Comparison of ENCODE assay signal across 34 cellular contexts in the genomic region with DNA sequence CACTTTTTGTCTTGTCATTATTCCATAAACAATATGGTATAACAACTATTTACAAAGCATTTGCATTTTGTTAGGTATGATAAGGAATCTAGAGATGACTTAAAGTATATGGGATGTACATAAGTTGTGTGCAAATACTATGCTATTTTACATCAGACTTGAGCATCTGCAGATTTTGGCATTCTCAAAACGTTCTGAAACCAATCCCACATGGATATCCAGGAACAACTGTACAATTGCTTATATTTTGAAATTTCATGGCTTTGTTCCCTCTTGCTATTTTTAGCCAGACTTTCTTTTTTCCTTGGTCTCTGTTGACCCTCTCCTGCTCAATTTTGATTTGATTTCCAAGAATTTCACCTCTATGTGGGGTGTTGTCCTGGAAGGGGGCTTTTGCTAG.
"Had no signal": no experiment of that assay in that cellular context is flagged by ENCODE, and none has a peak within 500 bp of the region (broad histone marks: within the 10 kb centered on the region; RNA-seq: fewer than 3 reads in every experiment).

No MANE protein-coding gene starts in this region.

- DNase-seq: Karpas-422, Kasumi-1, MG63, MM.1S, MV-4-11, NCI-H1048, NCI-H1092, NCI-H1092 treated with DMSO at 0.1 percent for 48 hours, NCI-H1105, NCI-H1105 treated with DMSO at 0.1 percent for 48 hours, NCI-H1417, NCI-H1417 treated with DMSO at 0.1 percent for 48 hours, NCI-H1436, NCI-H1436 treated with DMSO at 0.1 percent for 48 hours, NCI-H146, NCI-H1694, NCI-H1694 treated with DMSO at 0.1 percent for 48 hours, NCI-H187, NCI-H187 treated with DMSO at 0.1 percent for 48 hours, NCI-H1930, NCI-H2029, NCI-H2029 treated with DMSO at 0.1 percent for 48 hours, NCI-H2081, NCI-H2081 treated with DMSO at 0.1 percent for 48 hours, NCI-H2107, NCI-H2171, NCI-H2171 treated with DMSO at 0.1 percent for 48 hours, NCI-H2227 treated with DMSO at 0.1 percent for 48 hours, NCI-H226, NCI-H345, NCI-H446, NCI-H446 treated with DMSO at 0.1 percent for 48 hours, NCI-H510A, NCI-H510A treated with DMSO at 0.1 percent for 48 hours had no signal

- H3K27me3 ChIP-seq: MG63 had no signal

- H3K36me3 ChIP-seq: MG63 had no signal

- H3K4me3 ChIP-seq: MG63 had no signal
